Comparison of ENCODE assay signal across 12 cellular contexts in genomic region chr3:52289747-52290595, GRCh38. TPM values are rescaled to one million over a fixed set of nuclear protein-coding genes. Genes with fewer than 3 reads are reported as not detected.
DNase-seq lines count a peak whose midpoint lies in the region; ATAC-seq, FAIRE-seq and TF ChIP-seq lines count a peak whose summit lies in the region.
"Had no signal": no experiment of that assay in that cellular context is flagged by ENCODE, and none has a peak within 500 bp of the region (broad histone marks: within the 10 kb centered on the region; RNA-seq: fewer than 3 reads in every experiment).

No MANE protein-coding gene starts in this region.

- DNase-seq in Calu3 (peak; percentile 47), glutamatergic neuron (no peak), pancreas (peak; percentile 64 to 82 (median 71)), foreskin keratinocyte (no peak), Kasumi-1 (lab: John Stamatoyannopoulos, UW) (no peak), NCI-H2107 (lab: John Stamatoyannopoulos, UW) (no peak)
- DNase-seq: DMS79; effector CD4-positive, alpha-beta T cell had no signal

- FAIRE-seq in pancreas (lab: Jason Lieb, UNC) = no peak

- CTCF ChIA-PET in Calu3 (lab: Charles Lee) = interaction anchor here (0.6 to 1.9 kb wide), 6 partner anchors 11 to 71 kb away, joined by 3 to 6 read pairs (median 4); partner anchors contain the start of gene WDR82

- intact Hi-C loops in Calu3 (cut with micrococcal nuclease; ENCODE audit: unreplicated experiment) = no loop called here
- intact Hi-C loops in pancreas (cut with DNase I) = loop anchor here in 1 of 3 donors (5.0 kb wide), 1 partner anchor 52 kb away; no protein-coding TSS in a partner anchor

- H3K36me3 ChIP-seq in pancreas = peaks cover 0 to 5% (median 0%) of the 10 kb centered on the region in 3 donors

- H3K9me3 ChIP-seq in pancreas = no peaks in the 10 kb centered on the region
- H3K9me3 ChIP-seq: thoracic aorta had no signal

- no peaks in the 10 kb centered on the region for H3K27me3 Mint-ChIP-seq in Calu3 (ENCODE audit: unreplicated experiment)
- no peaks in the 10 kb centered on the region for H3K27me3 Mint-ChIP-seq in IgD-negative memory B cell
- H3K27me3 Mint-ChIP-seq in glutamatergic neuron (ENCODE audit: unreplicated experiment) = peaks cover 4% of the 10 kb centered on the region

- H3K4me3 ChIP-seq in pancreas = peak overlapping the region in 2 of 4 donors; percentile 3 to 35
- H3K4me3 ChIP-seq: thoracic aorta had no signal

- 22 to 25% methylated on average over 15 of the region's 15 CpGs for WGBS in pancreas, 2 donors

- H3K4me1 ChIP-seq in pancreas = peaks cover 28 to 39% (median 38%) of the 10 kb centered on the region in 3 donors
- H3K4me1 ChIP-seq in foreskin keratinocyte = peaks cover 3% of the 10 kb centered on the region

- H3K4me3 Mint-ChIP-seq in Calu3 (ENCODE audit: low read depth, unreplicated experiment) (peak overlapping the region; percentile 21), IgD-negative memory B cell (peak overlapping the region in 1 of 4 donors; percentile 96), glutamatergic neuron (ENCODE audit: unreplicated experiment) (peak overlapping the region; percentile 59)

- ATAC-seq in pancreas (peak; percentile 32 to 76 (median 64)), foreskin keratinocyte (no peak), HG03159 (IDR thresholded peaks at IDR 0.05; ENCODE audit: unreplicated experiment) (no peak)
- ATAC-seq: right cardiac atrium had no signal

- H3K36me3 Mint-ChIP-seq in Calu3 (ENCODE audit: insufficient read depth, unreplicated experiment) (peaks cover 42% of the 10 kb centered on the region), IgD-negative memory B cell (peaks cover 2% of the 10 kb centered on the region), glutamatergic neuron (ENCODE audit: unreplicated experiment) (no peaks in the 10 kb centered on the region)

- TF ChIP-seq CTCF in Calu3 (IDR thresholded peaks at IDR 0.05; ENCODE audit: unreplicated experiment) = peak; percentile 19
- TF ChIP-seq CTCF in glutamatergic neuron (IDR thresholded peaks at IDR 0.05; ENCODE audit: partially characterized antibody, unreplicated experiment) = peak; percentile 63
- no peak for TF ChIP-seq CTCF in pancreas (IDR thresholded peaks at IDR 0.05)
- TF ChIP-seq CTCF in foreskin keratinocyte (conservative IDR thresholded peaks at IDR 0.05) = no peak

- H3K27me3 ChIP-seq in pancreas (no peaks in the 10 kb centered on the region), foreskin keratinocyte (no peaks in the 10 kb centered on the region)

- peak overlapping the region; percentile 39 for H3K27ac Mint-ChIP-seq in Calu3 (ENCODE audit: unreplicated experiment)
- H3K27ac Mint-ChIP-seq in IgD-negative memory B cell = peak overlapping the region in 2 of 3 donors; percentile 33 to 97
- peak overlapping the region; percentile 64 for H3K27ac Mint-ChIP-seq in glutamatergic neuron (ENCODE audit: unreplicated experiment)

- BruUV-seq in Calu3 (replicated peaks; lab: Mats Ljungman, UMichigan) = no TSS peak

- H3K9me3 Mint-ChIP-seq in Calu3 (ENCODE audit: low read depth, unreplicated experiment) (no peaks in the 10 kb centered on the region), IgD-negative memory B cell (no peaks in the 10 kb centered on the region), glutamatergic neuron (ENCODE audit: unreplicated experiment) (peaks cover 6% of the 10 kb centered on the region)

- H3K27ac ChIP-seq in pancreas (peak overlapping the region in 3 of 4 donors; percentile 46 to 100 (median 100)), foreskin keratinocyte (no peak overlapping the region)
- H3K27ac ChIP-seq: thoracic aorta had no signal

- peaks cover 40% of the 10 kb centered on the region for H3K4me1 Mint-ChIP-seq in Calu3 (ENCODE audit: low read depth, unreplicated experiment)
- H3K4me1 Mint-ChIP-seq in IgD-negative memory B cell = peaks cover 13 to 18% (median 14%) of the 10 kb centered on the region in 3 donors
- H3K4me1 Mint-ChIP-seq in glutamatergic neuron (ENCODE audit: low read depth, unreplicated experiment) = peaks cover 11% of the 10 kb centered on the region

RNA-seq across cellular contexts. Expression of gene GLYCTK, which starts 2.3 kb away (rescaled TPM):
- total RNA-seq in Calu3 (2022) = 9.4 and 10.7 TPM in 2 replicates
- 7.4 TPM for polyA plus RNA-seq in IgD-negative memory B cell
- total RNA-seq in glutamatergic neuron (ENCODE audit: unreplicated experiment) = 7.5 TPM
- 10 to 100 TPM in 1 of 6 donors, 1 to 10 TPM in 5; 4.1 to 11.6 (median 6.8) TPM for total RNA-seq in pancreas
- polyA plus RNA-seq in pancreas = 10 to 100 TPM; 13.8 to 19.3 TPM
- total RNA-seq in foreskin keratinocyte = 7.8 and 8.4 TPM in 2 replicates
- polyA plus RNA-seq in foreskin keratinocyte = 9.1 and 9.7 TPM in 2 replicates

RNA-seq across cellular contexts. Expression of gene WDR82, which starts 11.5 kb away (rescaled TPM):
- total RNA-seq in Calu3 (2022) = 55.4 and 59.7 TPM in 2 replicates
- polyA plus RNA-seq in IgD-negative memory B cell = 55.0 TPM
- total RNA-seq in glutamatergic neuron (ENCODE audit: unreplicated experiment) = 118 TPM
- 10 to 100 TPM; 15.1 to 32.1 (median 19.6) TPM for total RNA-seq in pancreas
- 10 to 100 TPM in 1 of 2 donors, 1 to 10 TPM in 1; 9.0 to 18.5 TPM for polyA plus RNA-seq in pancreas
- 70.1 and 73.6 TPM in 2 replicates for total RNA-seq in foreskin keratinocyte
- 24.8 and 30.2 TPM in 2 replicates for polyA plus RNA-seq in foreskin keratinocyte

RNA-seq across cellular contexts. Expression of gene DNAH1, which starts 26.1 kb away (rescaled TPM):
- total RNA-seq in Calu3 (2022) (10.2 and 13.1 TPM in 2 replicates), glutamatergic neuron (ENCODE audit: unreplicated experiment) (8.9 TPM), pancreas (1 to 10 TPM; 2.9 to 5.1 (median 4.1) TPM), foreskin keratinocyte (0.37 and 0.53 TPM in 2 replicates)
- polyA plus RNA-seq in IgD-negative memory B cell (1.1 TPM), pancreas (10 to 100 TPM in 1 of 2 donors, 1 to 10 TPM in 1; 8.1 to 11.4 TPM), foreskin keratinocyte (0.07 and 0.12 TPM in 2 replicates)

RNA-seq across cellular contexts. Expression of gene PPM1M, which starts 44.4 kb away (rescaled TPM):
- 6.5 and 7.1 TPM in 2 replicates for total RNA-seq in Calu3 (2022)
- polyA plus RNA-seq in IgD-negative memory B cell = 51.3 TPM
- total RNA-seq in glutamatergic neuron (ENCODE audit: unreplicated experiment) = 7.8 TPM
- 10 to 100 TPM in 1 of 6 donors, 1 to 10 TPM in 5; 4.0 to 15.2 (median 6.7) TPM for total RNA-seq in pancreas
- 10 to 100 TPM in 1 of 2 donors, 1 to 10 TPM in 1; 9.2 to 11.8 TPM for polyA plus RNA-seq in pancreas
- 9.2 and 9.8 TPM in 2 replicates for total RNA-seq in foreskin keratinocyte
- polyA plus RNA-seq in foreskin keratinocyte = 11.0 and 11.3 TPM in 2 replicates

RNA-seq across cellular contexts. Expression of gene TWF2, which starts 51.0 kb away (rescaled TPM):
- total RNA-seq in Calu3 (2022) (48.1 and 49.1 TPM in 2 replicates), glutamatergic neuron (ENCODE audit: unreplicated experiment) (45.5 TPM), pancreas (10 to 100 TPM in 4 of 6 donors, 1 to 10 TPM in 2; 8.9 to 26.8 (median 11.3) TPM), foreskin keratinocyte (96.6 and 107 TPM in 2 replicates)
- polyA plus RNA-seq in IgD-negative memory B cell (108 TPM), pancreas (10 to 100 TPM; 12.9 to 15.9 TPM), foreskin keratinocyte (125 and 141 TPM in 2 replicates)

Comparison
In these comparisons a context has a peak if more than half of its experiments do, and no peak if none do; other contexts are left out.
1. DNase-seq: peak in Calu3 (single experiment) and pancreas (6 of 6); none in glutamatergic neuron (single experiment), foreskin keratinocyte (0 of 2), Kasumi-1 (0 of 2) and NCI-H2107 (single experiment).
2. CTCF ChIP-seq: peak in Calu3 (single experiment) and glutamatergic neuron (single experiment); none in pancreas (0 of 4) and foreskin keratinocyte (single experiment).
3. ATAC-seq: peak in pancreas (4 of 4); none in foreskin keratinocyte (single experiment) and HG03159 (single experiment).
4. Peak in every context shown above with its lines, with median percentiles within 50 percentile points of each other: H3K27ac Mint-ChIP-seq.